21 cellular contexts compared by ENCODE assay signal in genomic region chr2:218073185-218073584, GRCh38. TPM values are rescaled to one million over a fixed set of nuclear protein-coding genes. Genes with fewer than 3 reads are reported as not detected.
DNase-seq lines count a peak whose midpoint lies in the region; ATAC-seq and TF ChIP-seq lines count a peak whose summit lies in the region.
"Had no signal": no experiment of that assay in that cellular context is flagged by ENCODE, and none has a peak within 500 bp of the region (broad histone marks: within the 10 kb centered on the region; RNA-seq: fewer than 3 reads in every experiment).

No MANE protein-coding gene starts in this region.

- no peak overlapping the region for H3K4me2 ChIP-seq in HCT116 (ENCODE audit: low read length)
- no peak overlapping the region for H3K4me2 ChIP-seq in osteoblast (ENCODE audit: insufficient read depth, low read length)
- H3K4me2 ChIP-seq: BLaER1 treated with 17β-estradiol and CSF1 and Interleukin-3, amounts not matched to agents 10 nM and 100 nM had no signal

- H3K9me3 Mint-ChIP-seq in dendritic cell treated with granulocyte-macrophage colony-stimulating factor and Interleukin-4, amounts not matched to agents 40 ng/mL and 50 ng/mL, for 4 days = no peaks in the 10 kb centered on the region
- no peaks in the 10 kb centered on the region for H3K9me3 Mint-ChIP-seq in activated CD8-positive, alpha-beta T cell treated with anti-CD3 and anti-CD28 coated beads for 36 hours
- H3K9me3 Mint-ChIP-seq in endothelial cell (ENCODE audit: unreplicated experiment) = no peaks in the 10 kb centered on the region
- H3K9me3 Mint-ChIP-seq: CD4-positive, alpha-beta T cell; CD8-positive, alpha-beta T cell had no signal

- H3K9me2 ChIP-seq in HCT116 (ENCODE audit: insufficient read depth) = no peaks in the 10 kb centered on the region

- H4K20me1 ChIP-seq in HCT116 (ENCODE audit: insufficient read depth) (no peaks in the 10 kb centered on the region), osteoblast (ENCODE audit: insufficient read depth, low read length) (no peaks in the 10 kb centered on the region)
- H4K20me1 ChIP-seq: BLaER1 treated with 17β-estradiol and CSF1 and Interleukin-3, amounts not matched to agents 10 nM and 100 nM had no signal

- TF ChIP-seq POLR2A in HCT116 (IDR thresholded peaks at IDR 0.05; ENCODE audit: borderline replicate concordance, extremely low read depth, insufficient read depth, insufficient read length) = no peak

- H3K36me3 Mint-ChIP-seq in dendritic cell treated with granulocyte-macrophage colony-stimulating factor and Interleukin-4, amounts not matched to agents 40 ng/mL and 50 ng/mL, for 4 days (ENCODE audit: low read depth) = peaks cover 74% of the 10 kb centered on the region
- no peaks in the 10 kb centered on the region for H3K36me3 Mint-ChIP-seq in activated CD8-positive, alpha-beta T cell treated with anti-CD3 and anti-CD28 coated beads for 36 hours (ENCODE audit: low read depth)
- H3K36me3 Mint-ChIP-seq in endothelial cell (ENCODE audit: low read depth, unreplicated experiment) = peaks cover 16% of the 10 kb centered on the region
- H3K36me3 Mint-ChIP-seq: CD8-positive, alpha-beta T cell had no signal

- H3K79me2 ChIP-seq in HCT116 (ENCODE audit: insufficient read depth, low read length) (no peaks in the 10 kb centered on the region), osteoblast (ENCODE audit: insufficient read depth, low read length) (no peaks in the 10 kb centered on the region)

- no peak overlapping the region for H3K27ac ChIP-seq in HCT116 (ENCODE audit: low read depth, low read length)
- no peak overlapping the region for H3K27ac ChIP-seq in osteoblast (ENCODE audit: low read depth, low read length)
- no peak overlapping the region for H3K27ac ChIP-seq in colonic mucosa
- H3K27ac ChIP-seq: BLaER1 treated with 17β-estradiol and CSF1 and Interleukin-3, amounts not matched to agents 10 nM and 100 nM; C4-2B had no signal

- H2AFZ ChIP-seq in HCT116 (ENCODE audit: low read depth, low read length, poor library complexity, severe bottlenecking) (peak overlapping the region; percentile 24), osteoblast (ENCODE audit: low read length) (no peak overlapping the region)

- H3K27me3 ChIP-seq in HCT116 (ENCODE audit: insufficient read depth, low read length) (no peaks in the 10 kb centered on the region), osteoblast (ENCODE audit: insufficient read depth, low read length) (peaks cover 31% of the 10 kb centered on the region), colonic mucosa (no peaks in the 10 kb centered on the region)
- H3K27me3 ChIP-seq: BLaER1 treated with 17β-estradiol and CSF1 and Interleukin-3, amounts not matched to agents 10 nM and 100 nM had no signal

- ATAC-seq in HCT116 = no peak
- no peak for ATAC-seq in activated CD8-positive, alpha-beta T cell treated with anti-CD3 and anti-CD28 coated beads for 36 hours
- ATAC-seq: CD8-positive, alpha-beta T cell had no signal

- no peak for TF ChIP-seq CTCF in HCT116 (IDR thresholded peaks at IDR 0.05 in 2 of 3, conservative IDR thresholded peaks at IDR 0.05 in 1 of 3; ENCODE audit: borderline replicate concordance in 1 of 3, insufficient read depth in 1 of 3, low read depth in 2 of 3, low read length in 2 of 3)
- no peak for TF ChIP-seq CTCF in osteoblast (IDR thresholded peaks at IDR 0.05; ENCODE audit: extremely low read depth, low read depth, low read length)
- TF ChIP-seq CTCF in colonic mucosa (IDR thresholded peaks at IDR 0.05) = no peak
- TF ChIP-seq CTCF in activated CD8-positive, alpha-beta T cell treated with anti-CD3 and anti-CD28 coated beads for 36 hours (IDR thresholded peaks at IDR 0.05) = no peak
- no peak for TF ChIP-seq CTCF in endothelial cell (IDR thresholded peaks at IDR 0.05; ENCODE audit: unreplicated experiment)

- POLR2A ChIA-PET in HCT116 (lab: Charles Lee) = no interaction called here
- POLR2A ChIA-PET in activated CD8-positive, alpha-beta T cell treated with anti-CD3 and anti-CD28 coated beads for 36 hours (lab: Charles Lee) = no interaction called here

- CTCF ChIA-PET in HCT116 (lab: Charles Lee) = interaction anchor here (1.0 to 2.3 kb wide), 4 partner anchors 10 to 288 kb away, joined by 3 to 12 read pairs (median 4); no protein-coding TSS in a partner anchor
- CTCF ChIA-PET in activated CD8-positive, alpha-beta T cell treated with anti-CD3 and anti-CD28 coated beads for 36 hours (lab: Charles Lee) = interaction anchor here (1.3 to 2.2 kb wide), 4 partner anchors 14 to 284 kb away, joined by 3 to 9 read pairs (median 4); no protein-coding TSS in a partner anchor

- H3K27ac Mint-ChIP-seq in dendritic cell treated with granulocyte-macrophage colony-stimulating factor and Interleukin-4, amounts not matched to agents 40 ng/mL and 50 ng/mL, for 4 days = peak overlapping the region; percentile 85
- H3K27ac Mint-ChIP-seq in activated CD8-positive, alpha-beta T cell treated with anti-CD3 and anti-CD28 coated beads for 36 hours = no peak overlapping the region
- no peak overlapping the region for H3K27ac Mint-ChIP-seq in endothelial cell (ENCODE audit: unreplicated experiment)
- H3K27ac Mint-ChIP-seq: B cell; CD4-positive, alpha-beta T cell; CD8-positive, alpha-beta T cell had no signal

- DNase-seq in HCT116 (ENCODE audit: low read depth, low spot score) (no peak), osteoblast (ENCODE audit: insufficient read length, low spot score, missing footprints) (peak; percentile 72), posterior vena cava (ENCODE audit: low spot score) (peak; percentile 57), AG20443 (ENCODE audit: low spot score) (no peak), colonic mucosa (no peak), endothelial cell (ENCODE audit: low spot score) (no peak)
- no peak for DNase-seq in activated CD8-positive, alpha-beta T cell treated with anti-CD3 and anti-CD28 coated beads for 36 hours
- DNase-seq: CD4-positive, alpha-beta T cell; CD8-positive, alpha-beta T cell; DMS79 treated with DMSO at 0.1 percent for 48 hours; GF-D8 had no signal

- H3K4me3 ChIP-seq in HCT116 (replicated peaks in 1 of 2; ENCODE audit: low read depth in 1 of 2, low read length in 2 of 2) (no peak overlapping the region), osteoblast (ENCODE audit: insufficient read depth, low read length) (no peak overlapping the region), colonic mucosa (no peak overlapping the region)
- H3K4me3 ChIP-seq: BLaER1 treated with 17β-estradiol and CSF1 and Interleukin-3, amounts not matched to agents 10 nM and 100 nM; GM12878 had no signal

- H3K9ac ChIP-seq in HCT116 (ENCODE audit: low read length) (no peak overlapping the region), colonic mucosa (ENCODE audit: low read depth in 2 of 2, low read length in 2 of 2) (no peak overlapping the region)
- H3K9ac ChIP-seq: BLaER1 treated with 17β-estradiol and CSF1 and Interleukin-3, amounts not matched to agents 10 nM and 100 nM had no signal

- H3K4me1 ChIP-seq in HCT116 (ENCODE audit: control insufficient read depth in 1 of 2, insufficient read depth in 2 of 2, low read length in 2 of 2) = peaks cover 0 to 10% of the 10 kb centered on the region in 2 experiments; a peak in 2 of 4 replicates
- peaks cover 2% of the 10 kb centered on the region for H3K4me1 ChIP-seq in osteoblast (ENCODE audit: insufficient read depth, low read length)
- no peaks in the 10 kb centered on the region for H3K4me1 ChIP-seq in colonic mucosa
- H3K4me1 ChIP-seq: Caco-2 had no signal

- H3K9me3 ChIP-seq in HCT116 (ENCODE audit: control insufficient read depth in 1 of 2, insufficient read depth in 1 of 2, low read depth in 1 of 2, low read length in 2 of 2) (no peaks in the 10 kb centered on the region), osteoblast (ENCODE audit: low read depth, low read length) (no peaks in the 10 kb centered on the region), colonic mucosa (no peaks in the 10 kb centered on the region)
- H3K9me3 ChIP-seq: BLaER1 treated with 17β-estradiol and CSF1 and Interleukin-3, amounts not matched to agents 10 nM and 100 nM; Caco-2 had no signal

- BruUV-seq in HCT116 (replicated peaks; lab: Mats Ljungman, UMichigan) = no TSS peak

- no peaks in the 10 kb centered on the region for H3K27me3 Mint-ChIP-seq in dendritic cell treated with granulocyte-macrophage colony-stimulating factor and Interleukin-4, amounts not matched to agents 40 ng/mL and 50 ng/mL, for 4 days
- peaks cover 5% of the 10 kb centered on the region for H3K27me3 Mint-ChIP-seq in activated CD8-positive, alpha-beta T cell treated with anti-CD3 and anti-CD28 coated beads for 36 hours
- H3K27me3 Mint-ChIP-seq in endothelial cell (ENCODE audit: unreplicated experiment) = peaks cover 19% of the 10 kb centered on the region

- H3K4me3 Mint-ChIP-seq in dendritic cell treated with granulocyte-macrophage colony-stimulating factor and Interleukin-4, amounts not matched to agents 40 ng/mL and 50 ng/mL, for 4 days = no peak overlapping the region
- H3K4me3 Mint-ChIP-seq in activated CD8-positive, alpha-beta T cell treated with anti-CD3 and anti-CD28 coated beads for 36 hours = no peak overlapping the region
- H3K4me3 Mint-ChIP-seq in endothelial cell (ENCODE audit: unreplicated experiment) = no peak overlapping the region
- H3K4me3 Mint-ChIP-seq: B cell; CD4-positive, alpha-beta T cell; CD8-positive, alpha-beta T cell had no signal

- H3K4me1 Mint-ChIP-seq in dendritic cell treated with granulocyte-macrophage colony-stimulating factor and Interleukin-4, amounts not matched to agents 40 ng/mL and 50 ng/mL, for 4 days (ENCODE audit: low read depth) = peaks cover 100% of the 10 kb centered on the region
- H3K4me1 Mint-ChIP-seq in activated CD8-positive, alpha-beta T cell treated with anti-CD3 and anti-CD28 coated beads for 36 hours (ENCODE audit: low read depth) = peaks cover 7% of the 10 kb centered on the region
- peaks cover 7% of the 10 kb centered on the region for H3K4me1 Mint-ChIP-seq in endothelial cell (ENCODE audit: unreplicated experiment)

- no peaks in the 10 kb centered on the region for H3K36me3 ChIP-seq in HCT116 (ENCODE audit: control insufficient read depth in 1 of 2, insufficient read depth in 2 of 2, low read length in 2 of 2)
- H3K36me3 ChIP-seq in osteoblast (ENCODE audit: insufficient read depth, low read length) = no peaks in the 10 kb centered on the region
- H3K36me3 ChIP-seq in colonic mucosa = no peaks in the 10 kb centered on the region
- H3K36me3 ChIP-seq: BLaER1 treated with 17β-estradiol and CSF1 and Interleukin-3, amounts not matched to agents 10 nM and 100 nM had no signal

- RAD21 ChIA-PET in HCT116 (lab: Charles Lee; ENCODE audit: low non-redundant PET in 1 of 2, low total read pairs in 2 of 2, uncharacterized antibody in 2 of 2, unreplicated experiment in 2 of 2) = no interaction called here

- TF ChIP-seq RAD21 in HCT116 (IDR thresholded peaks at IDR 0.05; ENCODE audit: low read depth) = no peak

- intact Hi-C loops in HCT116 (cut with micrococcal nuclease) = no loop called here
- intact Hi-C loops in dendritic cell treated with granulocyte-macrophage colony-stimulating factor and Interleukin-4, amounts not matched to agents 40 ng/mL and 50 ng/mL, for 4 days (cut with micrococcal nuclease) = no loop called here
- intact Hi-C loops in posterior vena cava (cut with DNase I) = loop anchor here in 1 of 2 donors (1.0 kb wide), 1 partner anchor 44 kb away; no protein-coding TSS in a partner anchor
- intact Hi-C loops in colonic mucosa (cut with DNase I) = loop anchor here (10.0 kb wide), 1 partner anchor 288 kb away; no protein-coding TSS in a partner anchor
- intact Hi-C loops in activated CD8-positive, alpha-beta T cell treated with anti-CD3 and anti-CD28 coated beads for 36 hours (cut with micrococcal nuclease) = no loop called here

RNA-seq across cellular contexts. Expression of gene RUFY4, which starts 4.1 kb away (rescaled TPM):
- 0.27 TPM for total RNA-seq in HCT116 (2021; ENCODE audit: unreplicated experiment)
- 0.56 and 0.59 TPM in 2 replicates for polyA plus RNA-seq in HCT116 (2012)
- total RNA-seq in osteoblast = not detected in 2 replicates
- total RNA-seq in posterior vena cava = under 1 TPM in 1 of 2 donors, not detected in 1; 0.14 TPM
- not detected for total RNA-seq in colonic mucosa
- under 1 TPM; 0.76 to 0.88 TPM for total RNA-seq in activated CD8-positive, alpha-beta T cell treated with anti-CD3 and anti-CD28 coated beads for 36 hours
- not detected for total RNA-seq in endothelial cell (ENCODE audit: unreplicated experiment)
- total RNA-seq: B cell, Caco-2 had no signal
- polyA plus RNA-seq: AG04450, BJ had no signal

RNA-seq across cellular contexts. Expression of gene CXCR2, which starts 52.6 kb away (rescaled TPM):
- 0.15 TPM for total RNA-seq in HCT116 (2021; ENCODE audit: unreplicated experiment)
- polyA plus RNA-seq in HCT116 (2012) = 0.30 and 0.35 TPM in 2 replicates
- total RNA-seq in osteoblast = not detected in 2 replicates
- total RNA-seq in posterior vena cava = 1 to 10 TPM; 2.0 to 2.5 TPM
- under 1 TPM; 0.07 to 0.35 TPM for total RNA-seq in colonic mucosa
- under 1 TPM; 0.22 to 0.27 TPM for total RNA-seq in activated CD8-positive, alpha-beta T cell treated with anti-CD3 and anti-CD28 coated beads for 36 hours
- 0.49 TPM for total RNA-seq in endothelial cell (ENCODE audit: unreplicated experiment)
- total RNA-seq: A673; B cell; Caco-2; Calu3; CD4-positive, alpha-beta T cell; CD8-positive, alpha-beta T cell had no signal
- polyA plus RNA-seq: AG04450, BJ had no signal

Comparison
In these comparisons a context has a peak if more than half of its experiments do, and no peak if none do; other contexts are left out.
1. DNase-seq: peak in osteoblast (single experiment) and posterior vena cava (single experiment); none in HCT116 (single experiment), AG20443 (single experiment), colonic mucosa (single experiment), activated CD8-positive, alpha-beta T cell treated with anti-CD3 and anti-CD28 coated beads for 36 hours (single experiment) and endothelial cell (single experiment).